1 cellular context compared by ENCODE assay signal in genomic region chr1:16068356-16069270, GRCh38.
TF ChIP-seq lines count a peak whose summit lies in the region.

No MANE protein-coding gene starts in this region.

TF ChIP-seq in WTC11, 78 proteins besides CTCF, POLR2A, EP300 and RAD21 (continued from another document):
- no peak for TF ChIP-seq ZNF532 (CRISPR knock-in tag; IDR thresholded peaks at IDR 0.05; ENCODE audit: borderline replicate concordance)
- no peak for TF ChIP-seq USF2 (CRISPR knock-in tag; IDR thresholded peaks at IDR 0.05)
- TF ChIP-seq, protein P1, sequence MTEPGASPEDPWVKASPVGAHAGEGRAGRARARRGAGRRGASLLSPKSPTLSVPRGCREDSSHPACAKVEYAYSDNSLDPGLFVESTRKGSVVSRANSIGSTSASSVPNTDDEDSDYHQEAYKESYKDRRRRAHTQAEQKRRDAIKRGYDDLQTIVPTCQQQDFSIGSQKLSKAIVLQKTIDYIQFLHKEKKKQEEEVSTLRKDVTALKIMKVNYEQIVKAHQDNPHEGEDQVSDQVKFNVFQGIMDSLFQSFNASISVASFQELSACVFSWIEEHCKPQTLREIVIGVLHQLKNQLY (CRISPR knock-in tag; IDR thresholded peaks at IDR 0.05): no peak
- no peak for TF ChIP-seq PREB (CRISPR knock-in tag; IDR thresholded peaks at IDR 0.05; ENCODE audit: borderline replicate concordance)
- no peak for TF ChIP-seq ESRRA (CRISPR knock-in tag; IDR thresholded peaks at IDR 0.05; ENCODE audit: borderline replicate concordance)
- no peak for TF ChIP-seq SP1 (CRISPR knock-in tag; conservative IDR thresholded peaks at IDR 0.05)
- no peak for TF ChIP-seq CREM (CRISPR knock-in tag; IDR thresholded peaks at IDR 0.05)
- TF ChIP-seq ZNF263 (CRISPR knock-in tag; IDR thresholded peaks at IDR 0.05; ENCODE audit: low read depth): no peak
- no peak for TF ChIP-seq ZNF396 (CRISPR knock-in tag; IDR thresholded peaks at IDR 0.05; ENCODE audit: borderline replicate concordance)
- no peak for TF ChIP-seq E2F1 (CRISPR knock-in tag; IDR thresholded peaks at IDR 0.05)
- no peak for TF ChIP-seq NFYB (CRISPR knock-in tag; conservative IDR thresholded peaks at IDR 0.05; ENCODE audit: low read depth)
- no peak for TF ChIP-seq SOX15 (CRISPR knock-in tag; IDR thresholded peaks at IDR 0.05)
